Comparison of ENCODE assay signal across 39 cellular contexts in genomic region chr1:152951711-152952110, GRCh38. TPM values are rescaled to one million over a fixed set of nuclear protein-coding genes. Genes with fewer than 3 reads are reported as not detected.
"Had no signal": no experiment of that assay in that cellular context is flagged by ENCODE, and none has a peak within 500 bp of the region (broad histone marks: within the 10 kb centered on the region; RNA-seq: fewer than 3 reads in every experiment).

No MANE protein-coding gene starts in this region.

- H3K36me3 ChIP-seq: MG63 had no signal

- H3K4me2 ChIP-seq: KMS-11 had no signal

- DNase-seq: Karpas-422, Kasumi-1, KG1, MG63, MM.1S, MV-4-11, NCI-H1048, NCI-H1092, NCI-H1092 treated with DMSO at 0.1 percent for 48 hours, NCI-H1105, NCI-H1105 treated with DMSO at 0.1 percent for 48 hours, NCI-H1417, NCI-H1417 treated with DMSO at 0.1 percent for 48 hours, NCI-H1436, NCI-H1436 treated with DMSO at 0.1 percent for 48 hours, NCI-H146, NCI-H1694, NCI-H1694 treated with DMSO at 0.1 percent for 48 hours, NCI-H187, NCI-H187 treated with DMSO at 0.1 percent for 48 hours, NCI-H1930, NCI-H2029, NCI-H2029 treated with DMSO at 0.1 percent for 48 hours, NCI-H2081, NCI-H2081 treated with DMSO at 0.1 percent for 48 hours, NCI-H2107, NCI-H2171, NCI-H2171 treated with DMSO at 0.1 percent for 48 hours, NCI-H2227 treated with DMSO at 0.1 percent for 48 hours, NCI-H226, NCI-H345, NCI-H446, NCI-H446 treated with DMSO at 0.1 percent for 48 hours, NCI-H510A had no signal

- H3K9ac ChIP-seq: KMS-11 had no signal

- H3K4me3 ChIP-seq: MG63 had no signal

- H3K9me3 ChIP-seq: MG63 had no signal

- H3K27ac ChIP-seq: KMS-11 had no signal

RNA-seq across cellular contexts. Expression of gene SPRR5, which starts 4.7 kb away (rescaled TPM):
- total RNA-seq: LHCN-M2, M059J, MCF 10A, NCI-H460 had no signal

RNA-seq across cellular contexts. Expression of gene SPRR4, which starts 18.7 kb away (rescaled TPM):
- total RNA-seq: LHCN-M2, M059J, MCF 10A, NCI-H460 had no signal

RNA-seq across cellular contexts. Expression of gene SPRR1A, which starts 32.2 kb away (rescaled TPM):
- total RNA-seq: LHCN-M2, M059J, MCF 10A, NCI-H460 had no signal

RNA-seq across cellular contexts. Expression of gene IVL, which starts 43.4 kb away (rescaled TPM):
- total RNA-seq: LHCN-M2, M059J, NCI-H460 had no signal

RNA-seq across cellular contexts. Expression of gene SPRR3, which starts 49.8 kb away (rescaled TPM):
- total RNA-seq: LHCN-M2, M059J, MCF 10A, NCI-H460 had no signal
